In genomic region chr11:80930038-80930437, GRCh38 we compare ENCODE assay signal across 40 cellular contexts.
"Had no signal": no experiment of that assay in that cellular context is flagged by ENCODE, and none has a peak within 500 bp of the region (broad histone marks: within the 10 kb centered on the region; RNA-seq: fewer than 3 reads in every experiment).

No MANE protein-coding gene starts in this region.

- H3K4me3 ChIP-seq: adrenal gland, ascending aorta, body of pancreas, breast epithelium, cardiac muscle cell had no signal

- H3K36me3 ChIP-seq: adrenal gland, ascending aorta, brain microvascular endothelial cell, breast epithelium, cardiac muscle cell had no signal

- H3K4me1 ChIP-seq: adrenal gland, ascending aorta, body of pancreas, breast epithelium had no signal

- H3K27me3 Mint-ChIP-seq: activated naive CD4-positive, alpha-beta T cell treated with anti-CD3 and anti-CD28 coated beads, Interleukin-2, amount 10 ng/mL, durations not matched to agents 7 days and 5 days; activated naive CD4-positive, alpha-beta T cell treated with anti-CD3 and anti-CD28 coated beads, Interleukin-2, amount 50 U/mL, for 24 hours; activated naive CD8-positive, alpha-beta T cell; activated naive CD8-positive, alpha-beta T cell treated with anti-CD3 and anti-CD28 coated beads for 36 hours; activated naive CD8-positive, alpha-beta T cell treated with anti-CD3 and anti-CD28 coated beads, Interleukin-2, amount 10 ng/mL, durations not matched to agents 7 days and 5 days; activated naive CD8-positive, alpha-beta T cell treated with anti-CD3 and anti-CD28 coated beads, Interleukin-2, amount 50 U/mL, for 24 hours; activated T-helper 17 cell treated with anti-CD3 and anti-CD28 coated beads, Interleukin-2, amount 50 U/mL, for 72 hours; brain; central memory CD8-positive, alpha-beta T cell had no signal

- H3K4me3 Mint-ChIP-seq: activated naive CD4-positive, alpha-beta T cell treated with anti-CD3 and anti-CD28 coated beads for 36 hours; activated naive CD4-positive, alpha-beta T cell treated with anti-CD3 and anti-CD28 coated beads, Interleukin-2, amount 10 ng/mL, durations not matched to agents 7 days and 5 days; activated naive CD4-positive, alpha-beta T cell treated with anti-CD3 and anti-CD28 coated beads, Interleukin-2, amount 50 U/mL, for 24 hours; activated naive CD8-positive, alpha-beta T cell; activated naive CD8-positive, alpha-beta T cell treated with anti-CD3 and anti-CD28 coated beads for 36 hours; activated naive CD8-positive, alpha-beta T cell treated with anti-CD3 and anti-CD28 coated beads, Interleukin-2, amount 10 ng/mL, durations not matched to agents 7 days and 5 days; activated naive CD8-positive, alpha-beta T cell treated with anti-CD3 and anti-CD28 coated beads, Interleukin-2, amount 50 U/mL, for 24 hours; activated T-cell treated with anti-CD3 and anti-CD28 coated beads, Interleukin-2, amount 50 U/mL, for 4 hours; activated T-cell treated with anti-CD3 and anti-CD28 coated beads, Interleukin-2, amount 50 U/mL, for 72 hours; activated T-helper 1 cell treated with anti-CD3 and anti-CD28 coated beads, Interleukin-12 subunit alpha, Interleukin-12 subunit beta, Interleukin-2, Interleukin-4 antibody, amounts not matched to agents 30 ng/mL and 10 ng/mL and 1 ng/mL, durations not matched to agents 14 hours and 24 hours and 36 hours; activated T-helper 17 cell treated with anti-CD3 and anti-CD28 coated beads, Interleukin-2, amount 50 U/mL, for 72 hours; brain; central memory CD8-positive, alpha-beta T cell had no signal

- H3K36me3 Mint-ChIP-seq: activated naive CD4-positive, alpha-beta T cell treated with anti-CD3 and anti-CD28 coated beads, Interleukin-2, amount 10 ng/mL, durations not matched to agents 7 days and 5 days; activated naive CD4-positive, alpha-beta T cell treated with anti-CD3 and anti-CD28 coated beads, Interleukin-2, amount 50 U/mL, for 24 hours; activated naive CD4-positive, alpha-beta T cell treated with anti-CD3 and anti-CD28 coated beads, Interleukin-2, amount 50 U/mL, for 72 hours; activated naive CD8-positive, alpha-beta T cell; activated naive CD8-positive, alpha-beta T cell treated with anti-CD3 and anti-CD28 coated beads for 36 hours; activated naive CD8-positive, alpha-beta T cell treated with anti-CD3 and anti-CD28 coated beads, Interleukin-2, amount 10 ng/mL, durations not matched to agents 7 days and 5 days; brain had no signal

- FAIRE-seq: astrocyte, bronchial epithelial cell, colon had no signal

- H3K9me3 ChIP-seq: adrenal gland, ascending aorta, body of pancreas, breast epithelium had no signal

- H3K27ac ChIP-seq: adrenal gland, ascending aorta, body of pancreas, brain microvascular endothelial cell, breast epithelium, cardiac muscle cell had no signal

- H3K27ac Mint-ChIP-seq: activated naive CD4-positive, alpha-beta T cell treated with anti-CD3 and anti-CD28 coated beads for 36 hours; activated naive CD4-positive, alpha-beta T cell treated with anti-CD3 and anti-CD28 coated beads, Interleukin-2, amount 10 ng/mL, durations not matched to agents 7 days and 5 days; activated naive CD4-positive, alpha-beta T cell treated with anti-CD3 and anti-CD28 coated beads, Interleukin-2, amount 50 U/mL, for 24 hours; activated naive CD4-positive, alpha-beta T cell treated with anti-CD3 and anti-CD28 coated beads, Interleukin-2, amount 50 U/mL, for 72 hours; activated naive CD8-positive, alpha-beta T cell; activated naive CD8-positive, alpha-beta T cell treated with anti-CD3 and anti-CD28 coated beads for 36 hours; activated naive CD8-positive, alpha-beta T cell treated with anti-CD3 and anti-CD28 coated beads, Interleukin-2, amount 10 ng/mL, durations not matched to agents 7 days and 5 days; activated naive CD8-positive, alpha-beta T cell treated with anti-CD3 and anti-CD28 coated beads, Interleukin-2, amount 50 U/mL, for 24 hours; activated T-cell treated with anti-CD3 and anti-CD28 coated beads, Interleukin-2, amount 50 U/mL, for 72 hours; activated T-helper 1 cell treated with anti-CD3 and anti-CD28 coated beads, Interleukin-12 subunit alpha, Interleukin-12 subunit beta, Interleukin-2, Interleukin-4 antibody, amounts not matched to agents 30 ng/mL and 10 ng/mL and 1 ng/mL, durations not matched to agents 14 hours and 24 hours and 36 hours; activated T-helper 17 cell treated with anti-CD3 and anti-CD28 coated beads, Interleukin-2, amount 50 U/mL, for 72 hours; activated T-helper 2 cell treated with anti-CD3 and anti-CD28 coated beads, Interferon-gamma antibody, Interleukin-2, Interleukin-4, amounts not matched to agents 10 μg/mL and 5 μg/mL and 100 μg/mL, durations not matched to agents 14 hours and 24 hours and 36 hours; brain had no signal

- H3K4me1 Mint-ChIP-seq: activated naive CD4-positive, alpha-beta T cell treated with anti-CD3 and anti-CD28 coated beads, Interleukin-2, amount 10 ng/mL, durations not matched to agents 7 days and 5 days; activated naive CD4-positive, alpha-beta T cell treated with anti-CD3 and anti-CD28 coated beads, Interleukin-2, amount 50 U/mL, for 24 hours; activated naive CD8-positive, alpha-beta T cell treated with anti-CD3 and anti-CD28 coated beads for 36 hours; activated naive CD8-positive, alpha-beta T cell treated with anti-CD3 and anti-CD28 coated beads, Interleukin-2, amount 10 ng/mL, durations not matched to agents 7 days and 5 days; activated naive CD8-positive, alpha-beta T cell treated with anti-CD3 and anti-CD28 coated beads, Interleukin-2, amount 50 U/mL, for 24 hours; activated T-helper 17 cell treated with anti-CD3 and anti-CD28 coated beads, Interleukin-2, amount 50 U/mL, for 72 hours; central memory CD8-positive, alpha-beta T cell had no signal

- H3K27me3 ChIP-seq: adrenal gland, ascending aorta, body of pancreas, brain microvascular endothelial cell, breast epithelium, cardiac muscle cell had no signal

- ATAC-seq: activated naive CD4-positive, alpha-beta T cell treated with anti-CD3 and anti-CD28 coated beads, Interleukin-2, amount 50 U/mL, for 72 hours; activated naive CD8-positive, alpha-beta T cell treated with anti-CD3 and anti-CD28 coated beads, Interleukin-2, amount 50 U/mL, for 24 hours; activated T-cell treated with anti-CD3 and anti-CD28 coated beads, Interleukin-2, amount 50 U/mL, for 4 hours; activated T-cell treated with anti-CD3 and anti-CD28 coated beads, Interleukin-2, amount 50 U/mL, for 72 hours; activated T-helper 17 cell treated with anti-CD3 and anti-CD28 coated beads, Interleukin-2, amount 50 U/mL, for 72 hours; body of pancreas had no signal

- H3K9me3 Mint-ChIP-seq: activated naive CD4-positive, alpha-beta T cell treated with anti-CD3 and anti-CD28 coated beads for 36 hours had no signal

- DNase-seq: activated effector memory CD4-positive, alpha-beta T cell treated with anti-CD3 and anti-CD28 coated beads, Interleukin-2, amount 50 U/mL, for 16 hours; activated effector memory CD4-positive, alpha-beta T cell treated with Interleukin-2 at 50 U/mL for 16 hours; activated gamma-delta T cell; activated gamma-delta T cell treated with Interleukin-2 at 50 U/mL for 16 hours; activated naive CD4-positive, alpha-beta T cell; activated naive CD4-positive, alpha-beta T cell treated with anti-CD3 and anti-CD28 coated beads for 36 hours; activated naive CD4-positive, alpha-beta T cell treated with anti-CD3 and anti-CD28 coated beads, Interleukin-2, amount 10 ng/mL, durations not matched to agents 7 days and 5 days; activated naive CD4-positive, alpha-beta T cell treated with anti-CD3 and anti-CD28 coated beads, Interleukin-2, amount 50 U/mL, for 16 hours; activated naive CD4-positive, alpha-beta T cell treated with Interleukin-2 at 50 U/mL for 16 hours; activated naive CD8-positive, alpha-beta T cell treated with anti-CD3 and anti-CD28 coated beads for 36 hours; activated naive CD8-positive, alpha-beta T cell treated with anti-CD3 and anti-CD28 coated beads, Interleukin-2, amount 10 ng/mL, durations not matched to agents 7 days and 5 days; activated naive CD8-positive, alpha-beta T cell treated with anti-CD3 and anti-CD28 coated beads, Interleukin-2, amount 50 U/mL, for 24 hours; activated T-cell treated with anti-CD3 and anti-CD28 coated beads, Interleukin-2, amount 50 U/mL, for 1 hour; activated T-cell treated with anti-CD3 and anti-CD28 coated beads, Interleukin-2, amount 50 U/mL, for 4 hours; activated T-cell treated with anti-CD3 and anti-CD28 coated beads, Interleukin-2, amount 50 U/mL, for 48 hours; activated T-cell treated with anti-CD3 and anti-CD28 coated beads, Interleukin-2, amount 50 U/mL, for 72 hours; adrenal gland; amniotic stem cell; amygdala; anterior cingulate cortex; aorta; body of pancreas; brain microvascular endothelial cell; caudate nucleus; central memory CD4-positive, alpha-beta T cell; cerebellar nuclear complex had no signal
